8 cellular contexts compared by ENCODE assay signal in genomic region chr19:38004100-38004504, GRCh38.
DNase-seq lines count a peak whose midpoint lies in the region; ATAC-seq and TF ChIP-seq lines count a peak whose summit lies in the region.
"Had no signal": no experiment of that assay in that cellular context is flagged by ENCODE, and none has a peak within 500 bp of the region (broad histone marks: within the 10 kb centered on the region; RNA-seq: fewer than 3 reads in every experiment).

No MANE protein-coding gene starts in this region.

- H3K9me3 ChIP-seq in iPS-20b (ENCODE audit: insufficient read depth, low read depth, low read length) = no peaks in the 10 kb centered on the region
- no peaks in the 10 kb centered on the region for H3K9me3 ChIP-seq in thoracic aorta

- no peak overlapping the region for H3K27ac Mint-ChIP-seq in GM23338
- no peak overlapping the region for H3K27ac Mint-ChIP-seq in activated T-helper 17 cell treated with anti-CD3 and anti-CD28 coated beads, Interleukin-2, amount 50 U/mL, for 72 hours
- H3K27ac Mint-ChIP-seq in effector memory CD8-positive, alpha-beta T cell = no peak overlapping the region

- H3K79me2 ChIP-seq in GM23338 (replicated peaks; ENCODE audit: insufficient read depth) = peaks cover 27% of the 10 kb centered on the region

- H3K9me2 ChIP-seq in GM23338 (ENCODE audit: insufficient read depth) = no peaks in the 10 kb centered on the region

- H2AFZ ChIP-seq in GM23338 = no peak overlapping the region

- H3K27me3 Mint-ChIP-seq in GM23338 (ENCODE audit: insufficient read depth, low read depth, poor library complexity) = peaks cover 10% of the 10 kb centered on the region
- no peaks in the 10 kb centered on the region for H3K27me3 Mint-ChIP-seq in activated T-helper 17 cell treated with anti-CD3 and anti-CD28 coated beads, Interleukin-2, amount 50 U/mL, for 72 hours
- H3K27me3 Mint-ChIP-seq in effector memory CD8-positive, alpha-beta T cell = no peaks in the 10 kb centered on the region

- H3K27ac ChIP-seq in GM23338 (ENCODE audit: low read depth) = peak overlapping the region; percentile 97
- H3K27ac ChIP-seq in iPS-20b (ENCODE audit: low read length) = peak overlapping the region; percentile 42
- H3K27ac ChIP-seq in thoracic aorta = peak overlapping the region; percentile 53 to 72

- ATAC-seq in GM23338 (no peak), thoracic aorta (ENCODE audit: insufficient number of reproducible peaks, low FRiP score, low read depth) (peak; percentile 40)
- peak; percentile 6 for ATAC-seq in activated T-helper 17 cell treated with anti-CD3 and anti-CD28 coated beads, Interleukin-2, amount 50 U/mL, for 72 hours (replicated peaks)
- no peak for ATAC-seq in effector memory CD8-positive, alpha-beta T cell (replicated peaks)

- peak overlapping the region; percentile 77 for H3K4me2 ChIP-seq in GM23338

- no peaks in the 10 kb centered on the region; the same call in 1 of the 3 replicates for H3K4me1 Mint-ChIP-seq in GM23338
- H3K4me1 Mint-ChIP-seq in activated T-helper 17 cell treated with anti-CD3 and anti-CD28 coated beads, Interleukin-2, amount 50 U/mL, for 72 hours = peaks cover 4% of the 10 kb centered on the region
- peaks cover 2 to 11% of the 10 kb centered on the region in 2 donors for H3K4me1 Mint-ChIP-seq in effector memory CD8-positive, alpha-beta T cell (ENCODE audit: low read depth in 2 of 2)

- H3K36me3 Mint-ChIP-seq in GM23338 (ENCODE audit: low read depth) = no peaks in the 10 kb centered on the region
- H3K36me3 Mint-ChIP-seq in activated T-helper 17 cell treated with anti-CD3 and anti-CD28 coated beads, Interleukin-2, amount 50 U/mL, for 72 hours (ENCODE audit: low read depth) = no peaks in the 10 kb centered on the region
- peaks cover 4% of the 10 kb centered on the region for H3K36me3 Mint-ChIP-seq in effector memory CD8-positive, alpha-beta T cell (ENCODE audit: insufficient read depth)

- no peaks in the 10 kb centered on the region for H3K9me3 Mint-ChIP-seq in GM23338
- no peaks in the 10 kb centered on the region for H3K9me3 Mint-ChIP-seq in activated T-helper 17 cell treated with anti-CD3 and anti-CD28 coated beads, Interleukin-2, amount 50 U/mL, for 72 hours
- H3K9me3 Mint-ChIP-seq in effector memory CD8-positive, alpha-beta T cell = no peaks in the 10 kb centered on the region

- H3K4me3 ChIP-seq in GM23338 (peak overlapping the region; percentile 42), iPS-20b (ENCODE audit: low read length) (peak overlapping the region; percentile 55), thoracic aorta (peak overlapping the region; percentile 66)

- DNase-seq in GM23338 (ENCODE audit: low spot score) = no peak
- no peak for DNase-seq in thoracic aorta (ENCODE audit: low spot score)
- DNase-seq in epidermal melanocyte (ENCODE audit: insufficient read length, low spot score) = no peak
- no peak for DNase-seq in CD1c-positive myeloid dendritic cell (ENCODE audit: extremely low spot score)
- no peak for DNase-seq in effector memory CD8-positive, alpha-beta T cell
- DNase-seq: stimulated activated CD4-positive, alpha-beta T cell treated with anti-CD3 and anti-CD28 coated beads, Interleukin-4, amount 100 ng/mL, for 4 hours had no signal

- H3K27me3 ChIP-seq in GM23338 (ENCODE audit: insufficient read depth) = no peaks in the 10 kb centered on the region
- no peaks in the 10 kb centered on the region for H3K27me3 ChIP-seq in iPS-20b (ENCODE audit: insufficient read depth, low read length)
- H3K27me3 ChIP-seq in thoracic aorta (replicated peaks; ENCODE audit: insufficient read depth) = no peaks in the 10 kb centered on the region

- H3K4me1 ChIP-seq in GM23338 (ENCODE audit: insufficient read depth) (peaks cover 34% of the 10 kb centered on the region), iPS-20b (ENCODE audit: insufficient read depth, low read length) (peaks cover 30% of the 10 kb centered on the region), thoracic aorta (ENCODE audit: control insufficient read depth in 1 of 2, low read depth in 2 of 2) (peaks cover 3 to 20% of the 10 kb centered on the region in 2 donors)

- no peak overlapping the region for H3K4me3 Mint-ChIP-seq in GM23338
- H3K4me3 Mint-ChIP-seq in activated T-helper 17 cell treated with anti-CD3 and anti-CD28 coated beads, Interleukin-2, amount 50 U/mL, for 72 hours = no peak overlapping the region
- H3K4me3 Mint-ChIP-seq in effector memory CD8-positive, alpha-beta T cell = no peak overlapping the region

- H3F3A ChIP-seq in GM23338 (replicated peaks; ENCODE audit: low read depth) = peaks cover 6% of the 10 kb centered on the region; the same call in 1 of the 2 replicates

- peak overlapping the region; percentile 82; the same call in 1 of the 2 replicates for H3K9ac ChIP-seq in iPS-20b (ENCODE audit: low read depth, low read length)

- H4K20me1 ChIP-seq in GM23338 (replicated peaks; ENCODE audit: insufficient read depth) = no peaks in the 10 kb centered on the region; the same call in 1 of the 2 replicates

- H3K36me3 ChIP-seq in GM23338 (ENCODE audit: insufficient read depth) (no peaks in the 10 kb centered on the region), iPS-20b (ENCODE audit: insufficient read depth, low read depth, low read length) (no peaks in the 10 kb centered on the region), thoracic aorta (no peaks in the 10 kb centered on the region)

- TF ChIP-seq CTCF in GM23338 (conservative IDR thresholded peaks at IDR 0.05; ENCODE audit: low read depth in 2 of 2) (no peak), thoracic aorta (IDR thresholded peaks at IDR 0.05) (no peak)

TF ChIP-seq in GM23338, 12 proteins besides CTCF, POLR2A, EP300 and RAD21 (continues in another document):
- TF ChIP-seq ETS1 (IDR thresholded peaks at IDR 0.05) (no peak), NANOG (IDR thresholded peaks at IDR 0.05; ENCODE audit: borderline replicate concordance) (no peak), ZNF331 (CRISPR knock-in tag; IDR thresholded peaks at IDR 0.05; ENCODE audit: low read depth) (no peak), ZNF462 (CRISPR knock-in tag; IDR thresholded peaks at IDR 0.05) (no peak)

Comparison
In these comparisons a context has a peak if more than half of its experiments do, and no peak if none do; other contexts are left out.
1. ATAC-seq: peak in activated T-helper 17 cell treated with anti-CD3 and anti-CD28 coated beads, Interleukin-2, amount 50 U/mL, for 72 hours (single experiment) and thoracic aorta (single experiment); none in GM23338 (single experiment) and effector memory CD8-positive, alpha-beta T cell (single experiment).
2. H3K27ac ChIP-seq: peak in every context shown above with its lines; median percentile 97 in GM23338; 62 in thoracic aorta; 42 in iPS-20b.
3. Peak in every context shown above with its lines, with median percentiles within 50 percentile points of each other: H3K4me3 ChIP-seq.